ENCODE assay signal across 17 cellular contexts in the genomic region with DNA sequence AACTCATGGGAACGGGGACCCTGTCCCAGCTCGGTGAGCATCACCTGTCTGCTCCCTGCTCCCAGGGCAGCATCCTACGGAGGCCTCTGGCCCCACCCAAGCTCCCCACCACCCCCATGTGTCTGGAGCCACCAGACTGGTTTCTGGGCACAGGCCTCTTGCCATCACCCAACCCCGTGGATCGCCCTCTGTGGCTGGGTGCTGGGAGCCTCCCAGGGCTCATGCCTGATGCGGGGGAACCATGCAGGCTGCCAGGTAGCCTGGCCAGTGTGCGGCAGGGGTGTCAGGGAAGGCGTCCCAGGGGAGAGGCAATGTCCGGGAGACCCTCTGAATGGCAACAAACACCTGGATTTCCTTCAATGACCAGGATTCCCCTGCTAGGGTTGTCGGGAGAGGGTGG. TPM values are rescaled to one million over a fixed set of nuclear protein-coding genes. Genes with fewer than 3 reads are reported as not detected.
DNase-seq lines count a peak whose midpoint lies in the region; ATAC-seq, FAIRE-seq and TF ChIP-seq lines count a peak whose summit lies in the region.
"Had no signal": no experiment of that assay in that cellular context is flagged by ENCODE, and none has a peak within 500 bp of the region (broad histone marks: within the 10 kb centered on the region; RNA-seq: fewer than 3 reads in every experiment).

No MANE protein-coding gene starts in this region.

- H3K4me1 Mint-ChIP-seq in activated naive CD4-positive, alpha-beta T cell treated with anti-CD3 and anti-CD28 coated beads, Interleukin-2, amount 10 ng/mL, durations not matched to agents 7 days and 5 days, result peaks cover 25% of the 10 kb centered on the region
- H3K4me1 Mint-ChIP-seq in neural crest cell, result peaks cover 29% of the 10 kb centered on the region
- H3K4me1 Mint-ChIP-seq in T-helper 17 cell, result peaks cover 28% of the 10 kb centered on the region

- peak overlapping the region; percentile 21 for H3K4me3 Mint-ChIP-seq in activated naive CD4-positive, alpha-beta T cell treated with anti-CD3 and anti-CD28 coated beads, Interleukin-2, amount 10 ng/mL, durations not matched to agents 7 days and 5 days
- H3K4me3 Mint-ChIP-seq in neural crest cell, result peak overlapping the region; percentile 59
- H3K4me3 Mint-ChIP-seq in T-helper 17 cell, result no peak overlapping the region

- H3K9me3 ChIP-seq in T-helper 17 cell (ENCODE audit: control insufficient read depth, low read length, poor library complexity, severe bottlenecking), result no peaks in the 10 kb centered on the region
- H3K9me3 ChIP-seq: Caco-2, Peyer's patch had no signal

- H3K27me3 Mint-ChIP-seq in activated naive CD4-positive, alpha-beta T cell treated with anti-CD3 and anti-CD28 coated beads, Interleukin-2, amount 10 ng/mL, durations not matched to agents 7 days and 5 days, result peaks cover 17% of the 10 kb centered on the region
- peaks cover 6% of the 10 kb centered on the region for H3K27me3 Mint-ChIP-seq in neural crest cell (ENCODE audit: low read depth)
- H3K27me3 Mint-ChIP-seq in T-helper 17 cell, result no peaks in the 10 kb centered on the region

- H3K9me3 Mint-ChIP-seq in activated naive CD4-positive, alpha-beta T cell treated with anti-CD3 and anti-CD28 coated beads, Interleukin-2, amount 10 ng/mL, durations not matched to agents 7 days and 5 days, result no peaks in the 10 kb centered on the region
- H3K9me3 Mint-ChIP-seq in neural crest cell, result peaks cover 3% of the 10 kb centered on the region

- peak; percentile 17 for TF ChIP-seq POLR2A in GM15510 (IDR thresholded peaks at IDR 0.05; ENCODE audit: borderline replicate concordance, extremely low read depth, insufficient read length)
- TF ChIP-seq POLR2A in H54 (IDR thresholded peaks at IDR 0.05; ENCODE audit: low read depth, low read length), result no peak

- no peak for TF ChIP-seq CTCF in neural crest cell (conservative IDR thresholded peaks at IDR 0.05)

- H3K27ac Mint-ChIP-seq in activated naive CD4-positive, alpha-beta T cell treated with anti-CD3 and anti-CD28 coated beads, Interleukin-2, amount 10 ng/mL, durations not matched to agents 7 days and 5 days, result no peak overlapping the region
- H3K27ac Mint-ChIP-seq in neural crest cell (ENCODE audit: unreplicated experiment), result no peak overlapping the region
- H3K27ac Mint-ChIP-seq in T-helper 17 cell, result no peak overlapping the region

- no peak for FAIRE-seq in H54 (lab: Jason Lieb, UNC)
- FAIRE-seq: A204.1 had no signal

- ATAC-seq in T-helper 17 cell, result no peak

- DNase-seq in activated naive CD4-positive, alpha-beta T cell treated with anti-CD3 and anti-CD28 coated beads, Interleukin-2, amount 10 ng/mL, durations not matched to agents 7 days and 5 days, result no peak
- DNase-seq in activated naive CD4-positive, alpha-beta T cell treated with Interleukin-2 at 50 U/mL for 16 hours, result no peak
- DNase-seq in neural crest cell (ENCODE audit: low read depth, low spot score) (no peak), T-helper 17 cell (no peak), H54 (ENCODE audit: insufficient read length, low spot score) (no peak)
- DNase-seq: Caco-2, Kasumi-1, NCI-H1105 treated with DMSO at 0.1 percent for 48 hours, NCI-H187 treated with DMSO at 0.1 percent for 48 hours, NCI-H2171, NCI-H82, Peyer's patch, SHP77 had no signal

- H3K36me3 Mint-ChIP-seq in activated naive CD4-positive, alpha-beta T cell treated with anti-CD3 and anti-CD28 coated beads, Interleukin-2, amount 10 ng/mL, durations not matched to agents 7 days and 5 days, result peaks cover 13% of the 10 kb centered on the region
- H3K36me3 Mint-ChIP-seq in neural crest cell (ENCODE audit: low read depth), result peaks cover 11% of the 10 kb centered on the region
- H3K36me3 Mint-ChIP-seq in T-helper 17 cell (ENCODE audit: low read depth), result no peaks in the 10 kb centered on the region

- CTCF ChIA-PET in activated naive CD4-positive, alpha-beta T cell treated with anti-CD3 and anti-CD28 coated beads, Interleukin-2, amount 10 ng/mL, durations not matched to agents 7 days and 5 days (lab: Charles Lee), result interaction anchor here (1.5 kb wide), 1 partner anchor 12 kb away, joined by 4 read pairs; the partner anchor contains the start of gene RPL36

RNA-seq across cellular contexts. Expression of gene MICOS13, which starts 2.7 kb away (rescaled TPM):
- 23.2 and 25.6 TPM in 2 replicates for total RNA-seq in neural crest cell
- 10 to 100 TPM; 26.9 to 27.9 TPM for total RNA-seq in T-helper 17 cell

RNA-seq across cellular contexts. Expression of gene HSD11B1L, which starts 3.2 kb away (rescaled TPM):
- total RNA-seq in neural crest cell (16.0 and 21.7 TPM in 2 replicates), T-helper 17 cell (1 to 10 TPM; 1.4 to 3.1 TPM)

RNA-seq across cellular contexts. Expression of gene RPL36, which starts 12.5 kb away (rescaled TPM):
- 1,029 and 1,097 TPM in 2 replicates for total RNA-seq in neural crest cell
- 1,000 to 10,000 TPM in 1 of 2 donors, 100 to 1,000 TPM in 1; 811 to 1,376 TPM for total RNA-seq in T-helper 17 cell

RNA-seq across cellular contexts. Expression of gene LONP1, which starts 42.3 kb away (rescaled TPM):
- total RNA-seq in neural crest cell (89.9 and 93.2 TPM in 2 replicates), T-helper 17 cell (10 to 100 TPM; 61.0 to 65.2 TPM)

RNA-seq across cellular contexts. Expression of gene CATSPERD, which starts 42.8 kb away (rescaled TPM):
- total RNA-seq in neural crest cell (not detected in 2 replicates), T-helper 17 cell (not detected)
- total RNA-seq: Caco-2, H4, NCI-H460, Peyer's patch had no signal
